Comparison of ENCODE assay signal across 16 cellular contexts in genomic region chr15:80976851-80977250, GRCh38. TPM values are rescaled to one million over a fixed set of nuclear protein-coding genes. Genes with fewer than 3 reads are reported as not detected.
DNase-seq lines count a peak whose midpoint lies in the region; ATAC-seq and TF ChIP-seq lines count a peak whose summit lies in the region.
"Had no signal": no experiment of that assay in that cellular context is flagged by ENCODE, and none has a peak within 500 bp of the region (broad histone marks: within the 10 kb centered on the region; RNA-seq: fewer than 3 reads in every experiment).

No MANE protein-coding gene starts in this region.

- H3K4me1 Mint-ChIP-seq in activated naive CD4-positive, alpha-beta T cell treated with anti-CD3 and anti-CD28 coated beads, Interleukin-2, amount 10 ng/mL, durations not matched to agents 7 days and 5 days = peaks cover 39% of the 10 kb centered on the region
- peaks cover 18 to 24% of the 10 kb centered on the region in 2 donors for H3K4me1 Mint-ChIP-seq in effector memory CD8-positive, alpha-beta T cell (ENCODE audit: low read depth in 2 of 2)
- H3K4me1 Mint-ChIP-seq in stimulated activated naive B cell treated with anti-CD40 and anti-IgM and Interleukin-4, amounts not matched to agents 10 μg/mL and 1 μg/mL and 100 μg/mL, for 72 hours = peaks cover 25 to 37% of the 10 kb centered on the region in 2 donors

- H3K4me3 Mint-ChIP-seq in activated naive CD4-positive, alpha-beta T cell treated with anti-CD3 and anti-CD28 coated beads, Interleukin-2, amount 10 ng/mL, durations not matched to agents 7 days and 5 days = no peak overlapping the region
- H3K4me3 Mint-ChIP-seq in effector memory CD8-positive, alpha-beta T cell = no peak overlapping the region
- no peak overlapping the region for H3K4me3 Mint-ChIP-seq in stimulated activated naive B cell treated with anti-CD40 and anti-IgM and Interleukin-4, amounts not matched to agents 10 μg/mL and 1 μg/mL and 100 μg/mL, for 72 hours
- H3K4me3 Mint-ChIP-seq: neural progenitor cell; stimulated activated memory B cell treated with anti-CD40 and anti-IgM and Interleukin-4, amounts not matched to agents 10 μg/mL and 1 μg/mL and 100 μg/mL, for 72 hours had no signal

- peak overlapping the region; percentile 89 for H3K27ac ChIP-seq in VCaP
- H3K27ac ChIP-seq: C4-2B, neural progenitor cell, upper lobe of right lung had no signal

- H3K27me3 Mint-ChIP-seq in activated naive CD4-positive, alpha-beta T cell treated with anti-CD3 and anti-CD28 coated beads, Interleukin-2, amount 10 ng/mL, durations not matched to agents 7 days and 5 days = no peaks in the 10 kb centered on the region
- no peaks in the 10 kb centered on the region for H3K27me3 Mint-ChIP-seq in effector memory CD8-positive, alpha-beta T cell
- H3K27me3 Mint-ChIP-seq in stimulated activated naive B cell treated with anti-CD40 and anti-IgM and Interleukin-4, amounts not matched to agents 10 μg/mL and 1 μg/mL and 100 μg/mL, for 72 hours = no peaks in the 10 kb centered on the region
- H3K27me3 Mint-ChIP-seq: stimulated activated memory B cell treated with anti-CD40 and anti-IgM and Interleukin-4, amounts not matched to agents 10 μg/mL and 1 μg/mL and 100 μg/mL, for 72 hours had no signal

- CTCF ChIA-PET in activated naive CD4-positive, alpha-beta T cell treated with anti-CD3 and anti-CD28 coated beads, Interleukin-2, amount 10 ng/mL, durations not matched to agents 7 days and 5 days (lab: Charles Lee) = interaction anchor here (1.0 to 2.8 kb wide), 8 partner anchors 14 to 292 kb away, joined by 3 to 35 read pairs (median 4); partner anchors contain the start of gene CEMIP

- TF ChIP-seq CTCF in VCaP (conservative IDR thresholded peaks at IDR 0.05) = no peak

- ATAC-seq in effector memory CD8-positive, alpha-beta T cell (replicated peaks) = no peak
- ATAC-seq in stimulated activated naive B cell treated with anti-CD40 and anti-IgM and Interleukin-4, amounts not matched to agents 10 μg/mL and 1 μg/mL and 100 μg/mL, for 72 hours (replicated peaks) = no peak
- ATAC-seq in GM19455 (IDR thresholded peaks at IDR 0.05; ENCODE audit: unreplicated experiment) (no peak), left colon (no peak)

- intact Hi-C loops in left colon (cut with DNase I, micrococcal nuclease) = loop anchor here in 1 of 2 donors (5.0 kb wide), 1 partner anchor 290 kb away; no protein-coding TSS in a partner anchor

- no peak for DNase-seq in activated naive CD4-positive, alpha-beta T cell treated with anti-CD3 and anti-CD28 coated beads, Interleukin-2, amount 10 ng/mL, durations not matched to agents 7 days and 5 days
- no peak for DNase-seq in activated naive CD4-positive, alpha-beta T cell treated with anti-CD3 and anti-CD28 coated beads, Interleukin-2, amount 50 U/mL, for 16 hours
- DNase-seq in effector memory CD8-positive, alpha-beta T cell = no peak
- DNase-seq in stimulated activated naive B cell treated with anti-CD40 and anti-IgM and Interleukin-4, amounts not matched to agents 10 μg/mL and 1 μg/mL and 100 μg/mL, for 72 hours = no peak
- DNase-seq in stimulated activated CD4-positive, alpha-beta T cell treated with anti-CD3 and anti-CD28 coated beads, Interleukin-1b, Interleukin-23, amount 100 ng/mL, for 48 hours = no peak
- no peak for DNase-seq in left colon
- DNase-seq: activated CD8-positive, alpha-beta memory T cell treated with anti-CD3 and anti-CD28 coated beads for 24 hours; DMS79; GOT3; NCI-H226 had no signal

- H3K9me3 Mint-ChIP-seq in activated naive CD4-positive, alpha-beta T cell treated with anti-CD3 and anti-CD28 coated beads, Interleukin-2, amount 10 ng/mL, durations not matched to agents 7 days and 5 days = no peaks in the 10 kb centered on the region
- H3K9me3 Mint-ChIP-seq in effector memory CD8-positive, alpha-beta T cell = no peaks in the 10 kb centered on the region
- H3K9me3 Mint-ChIP-seq in stimulated activated naive B cell treated with anti-CD40 and anti-IgM and Interleukin-4, amounts not matched to agents 10 μg/mL and 1 μg/mL and 100 μg/mL, for 72 hours = no peaks in the 10 kb centered on the region
- H3K9me3 Mint-ChIP-seq: neural progenitor cell; stimulated activated memory B cell treated with anti-CD40 and anti-IgM and Interleukin-4, amounts not matched to agents 10 μg/mL and 1 μg/mL and 100 μg/mL, for 72 hours had no signal

- H3K36me3 Mint-ChIP-seq in activated naive CD4-positive, alpha-beta T cell treated with anti-CD3 and anti-CD28 coated beads, Interleukin-2, amount 10 ng/mL, durations not matched to agents 7 days and 5 days = peaks cover 36% of the 10 kb centered on the region
- peaks cover 49% of the 10 kb centered on the region for H3K36me3 Mint-ChIP-seq in effector memory CD8-positive, alpha-beta T cell (ENCODE audit: insufficient read depth)
- peaks cover 15 to 51% of the 10 kb centered on the region in 2 donors for H3K36me3 Mint-ChIP-seq in stimulated activated naive B cell treated with anti-CD40 and anti-IgM and Interleukin-4, amounts not matched to agents 10 μg/mL and 1 μg/mL and 100 μg/mL, for 72 hours

- peak overlapping the region; percentile 25 for H3K27ac Mint-ChIP-seq in activated naive CD4-positive, alpha-beta T cell treated with anti-CD3 and anti-CD28 coated beads, Interleukin-2, amount 10 ng/mL, durations not matched to agents 7 days and 5 days
- H3K27ac Mint-ChIP-seq in effector memory CD8-positive, alpha-beta T cell = peak overlapping the region; percentile 6 to 72
- peak overlapping the region; percentile 20 for H3K27ac Mint-ChIP-seq in stimulated activated naive B cell treated with anti-CD40 and anti-IgM and Interleukin-4, amounts not matched to agents 10 μg/mL and 1 μg/mL and 100 μg/mL, for 72 hours
- H3K27ac Mint-ChIP-seq: neural progenitor cell; stimulated activated memory B cell treated with anti-CD40 and anti-IgM and Interleukin-4, amounts not matched to agents 10 μg/mL and 1 μg/mL and 100 μg/mL, for 72 hours had no signal

RNA-seq across cellular contexts. Expression of gene MESD, which starts 12.8 kb away (rescaled TPM):
- total RNA-seq in left colon = 10 to 100 TPM; 21.2 TPM

RNA-seq across cellular contexts. Expression of gene TLNRD1, which starts 23.9 kb away (rescaled TPM):
- 10 to 100 TPM; 23.8 to 24.3 TPM for total RNA-seq in left colon
